18 cellular contexts compared by ENCODE assay signal in genomic region chr20:46046588-46047310, GRCh38. TPM values are rescaled to one million over a fixed set of nuclear protein-coding genes. Genes with fewer than 3 reads are reported as not detected.
DNase-seq lines count a peak whose midpoint lies in the region; ATAC-seq, FAIRE-seq and TF ChIP-seq lines count a peak whose summit lies in the region.
"Had no signal": no experiment of that assay in that cellular context is flagged by ENCODE, and none has a peak within 500 bp of the region (broad histone marks: within the 10 kb centered on the region; RNA-seq: fewer than 3 reads in every experiment).

No MANE protein-coding gene starts in this region.

- POLR2A ChIA-PET in H1 (lab: Charles Lee; ENCODE audit: partially characterized antibody): no interaction called here
- POLR2A ChIA-PET in activated CD4-positive, alpha-beta T cell treated with anti-CD3 and anti-CD28 coated beads, Interleukin-2, amount 10 ng/mL, durations not matched to agents 7 days and 5 days (lab: Charles Lee): no interaction called here
- POLR2A ChIA-PET in CD4-positive, alpha-beta T cell (lab: Charles Lee): no interaction called here

- H3K9me3 Mint-ChIP-seq in activated CD4-positive, alpha-beta T cell treated with anti-CD3 and anti-CD28 coated beads, Interleukin-2, amount 10 ng/mL, durations not matched to agents 7 days and 5 days: no peaks in the 10 kb centered on the region
- no peaks in the 10 kb centered on the region for H3K9me3 Mint-ChIP-seq in CD4-positive, alpha-beta T cell
- H3K9me3 Mint-ChIP-seq: CD8-positive, alpha-beta T cell had no signal

- H3K27ac ChIP-seq in RWPE2 (ENCODE audit: poor library complexity, severe bottlenecking) (no peak overlapping the region), H1 (ENCODE audit: low read depth, low read length) (no peak overlapping the region), upper lobe of right lung (no peak overlapping the region)
- no peak overlapping the region for H3K27ac ChIP-seq in CD4-positive, alpha-beta T cell (ENCODE audit: low read depth, low read length)

- no peak overlapping the region for H4K91ac ChIP-seq in H1 (replicated peaks; ENCODE audit: insufficient read length, low read length)

- H2BK120ac ChIP-seq in H1 (replicated peaks; ENCODE audit: low read depth, low read length): no peak overlapping the region

- H3K36me3 ChIP-seq in RWPE2 (ENCODE audit: low read depth): no peaks in the 10 kb centered on the region
- H3K36me3 ChIP-seq in H1 (ENCODE audit: control insufficient read depth in 2 of 4, insufficient read depth in 4 of 4, low read length in 3 of 4): no peaks in the 10 kb centered on the region
- H3K36me3 ChIP-seq in upper lobe of right lung: no peaks in the 10 kb centered on the region

- H4K8ac ChIP-seq in H1 (ENCODE audit: extremely low read depth, insufficient read depth, low read length): no peak overlapping the region

- no peak overlapping the region for H2AFZ ChIP-seq in H1 (ENCODE audit: low read length)

- H3K79me2 ChIP-seq in H1 (ENCODE audit: control insufficient read depth in 1 of 2, insufficient read depth in 2 of 2, low read length in 2 of 2): no peaks in the 10 kb centered on the region

- H3K4me1 ChIP-seq in RWPE2 (ENCODE audit: insufficient read depth, poor library complexity, severe bottlenecking) (no peaks in the 10 kb centered on the region), H1 (replicated peaks in 1 of 4; ENCODE audit: control insufficient read depth in 3 of 4, insufficient read depth in 4 of 4, low read length in 3 of 4) (0 out of 7 replicates have a peak, but pooled peaks cover 0 to 3% (median 0%) of the 10 kb centered on the region in 4 experiments), upper lobe of right lung (no peaks in the 10 kb centered on the region)
- H3K4me1 ChIP-seq: Caco-2 had no signal

- no peaks in the 10 kb centered on the region for H3K79me1 ChIP-seq in H1 (ENCODE audit: low read depth, low read length)

- 78% methylated on average over 7 of the region's 8 CpGs; no CpG with 5 or more reads in 1 of the 2 experiments for WGBS in H1 (ENCODE audit: extremely low coverage in 1 of 2, insufficient coverage in 1 of 2, insufficient read length in 1 of 2, insufficient replicate concordance in 2 of 2, low coverage in 1 of 2, low lambda C conversion rate in 2 of 2, missing lambda C conversion rate in 1 of 2), 2 experiments

- FAIRE-seq in HTR-8/SVneo (lab: Jason Lieb, UNC) (peak; percentile 58), H1 (lab: Jason Lieb, UNC) (no peak)
- FAIRE-seq: GM12878 had no signal

- no peak for TF ChIP-seq POLR2A in H1 (IDR thresholded peaks at IDR 0.05; ENCODE audit: control extremely low read depth in 1 of 2, low read depth in 2 of 2, low read length in 2 of 2)

- H2BK15ac ChIP-seq in H1 (ENCODE audit: low read length): 0 out of 2 replicates have a peak overlapping the region, but pooled peaks have one; percentile 29

- no peak overlapping the region for H3K4me3 Mint-ChIP-seq in activated CD4-positive, alpha-beta T cell treated with anti-CD3 and anti-CD28 coated beads, Interleukin-2, amount 10 ng/mL, durations not matched to agents 7 days and 5 days
- H3K4me3 Mint-ChIP-seq in CD4-positive, alpha-beta T cell: no peak overlapping the region
- H3K4me3 Mint-ChIP-seq: CD8-positive, alpha-beta T cell had no signal

- peaks cover 23% of the 10 kb centered on the region for H3K27me3 ChIP-seq in RWPE2 (ENCODE audit: insufficient read depth, poor library complexity, severe bottlenecking)
- peaks cover 0 to 2% (median 0%) of the 10 kb centered on the region in 4 experiments; a peak in 3 of 7 replicates for H3K27me3 ChIP-seq in H1 (replicated peaks in 1 of 4; ENCODE audit: control insufficient read depth in 3 of 4, extremely low read depth in 1 of 4, insufficient read depth in 3 of 4, low read length in 3 of 4)
- peaks cover 31% of the 10 kb centered on the region for H3K27me3 ChIP-seq in upper lobe of right lung
- peaks cover 5% of the 10 kb centered on the region for H3K27me3 ChIP-seq in CD4-positive, alpha-beta T cell (ENCODE audit: control insufficient read depth, insufficient read depth, low read length)

- H3K27ac Mint-ChIP-seq in activated CD4-positive, alpha-beta T cell treated with anti-CD3 and anti-CD28 coated beads, Interleukin-2, amount 10 ng/mL, durations not matched to agents 7 days and 5 days: no peak overlapping the region
- H3K27ac Mint-ChIP-seq in CD4-positive, alpha-beta T cell: no peak overlapping the region
- H3K27ac Mint-ChIP-seq: CD8-positive, alpha-beta T cell had no signal

- H3K23ac ChIP-seq in H1 (ENCODE audit: insufficient read length): no peak overlapping the region

- no peaks in the 10 kb centered on the region for H3K36me3 Mint-ChIP-seq in activated CD4-positive, alpha-beta T cell treated with anti-CD3 and anti-CD28 coated beads, Interleukin-2, amount 10 ng/mL, durations not matched to agents 7 days and 5 days (ENCODE audit: low read depth)
- H3K36me3 Mint-ChIP-seq in CD4-positive, alpha-beta T cell (ENCODE audit: low read depth): no peaks in the 10 kb centered on the region
- H3K36me3 Mint-ChIP-seq: CD8-positive, alpha-beta T cell had no signal

- H4K20me1 ChIP-seq in H1 (replicated peaks in 1 of 2; ENCODE audit: control insufficient read depth in 1 of 2, insufficient read depth in 2 of 2, low read length in 2 of 2): no peaks in the 10 kb centered on the region

- no peak overlapping the region for H3K14ac ChIP-seq in H1 (ENCODE audit: insufficient read length)

- no peak overlapping the region for H3K56ac ChIP-seq in H1 (replicated peaks; ENCODE audit: insufficient read length, low read depth, low read length)

- DNase-seq in HTR-8/SVneo (ENCODE audit: insufficient read length, low spot score): no peak
- peak; percentile 70 for DNase-seq in RWPE2 (ENCODE audit: low spot score)
- no peak for DNase-seq in H1 (ENCODE audit: low read depth in 1 of 2, low spot score in 2 of 2)
- DNase-seq in upper lobe of right lung: peak; percentile 48
- no peak for DNase-seq in activated CD4-positive, alpha-beta T cell treated with anti-CD3 and anti-CD28 coated beads, Interleukin-2, amount 10 ng/mL, durations not matched to agents 7 days and 5 days
- DNase-seq in CD4-positive, alpha-beta T cell: no peak
- DNase-seq: C1 segment of cervical spinal cord; CD8-positive, alpha-beta T cell; DMS153; DMS79; EL; GDM1; GOT3; H7; HCEC 1CT had no signal

- H3K4me3 ChIP-seq in RWPE2 (ENCODE audit: severe bottlenecking) (no peak overlapping the region), H1 (ENCODE audit: extremely low read depth in 1 of 4, insufficient read depth in 2 of 4, low read depth in 3 of 4, low read length in 4 of 4) (no peak overlapping the region), upper lobe of right lung (no peak overlapping the region)
- H3K4me3 ChIP-seq: GM12878 had no signal

- CTCF ChIA-PET in H1 (lab: Charles Lee; ENCODE audit: partially characterized antibody): interaction anchor here (0.7 to 1.5 kb wide), 2 partner anchors 24 to 42 kb away, joined by 3 read pairs; no protein-coding TSS in a partner anchor
- CTCF ChIA-PET in activated CD4-positive, alpha-beta T cell treated with anti-CD3 and anti-CD28 coated beads, Interleukin-2, amount 10 ng/mL, durations not matched to agents 7 days and 5 days (lab: Charles Lee): no interaction called here
- CTCF ChIA-PET in CD4-positive, alpha-beta T cell (lab: Charles Lee): no interaction called here

- peaks cover 2% of the 10 kb centered on the region for H3K27me3 Mint-ChIP-seq in activated CD4-positive, alpha-beta T cell treated with anti-CD3 and anti-CD28 coated beads, Interleukin-2, amount 10 ng/mL, durations not matched to agents 7 days and 5 days
- H3K27me3 Mint-ChIP-seq in CD4-positive, alpha-beta T cell: peaks cover 50% of the 10 kb centered on the region

- H3K9me3 ChIP-seq in RWPE2 (ENCODE audit: severe bottlenecking) (no peaks in the 10 kb centered on the region), H1 (ENCODE audit: insufficient read depth in 2 of 2, low read depth in 1 of 2, low read length in 1 of 2) (no peaks in the 10 kb centered on the region), upper lobe of right lung (no peaks in the 10 kb centered on the region)
- no peaks in the 10 kb centered on the region for H3K9me3 ChIP-seq in CD4-positive, alpha-beta T cell (ENCODE audit: control insufficient read depth, low read length)
- H3K9me3 ChIP-seq: Caco-2 had no signal

- H2BK5ac ChIP-seq in H1 (ENCODE audit: low read depth, low read length): no peak overlapping the region

- TF ChIP-seq CTCF in RWPE2 (IDR thresholded peaks at IDR 0.05; ENCODE audit: poor library complexity, severe bottlenecking): no peak
- no peak for TF ChIP-seq CTCF in H1 (IDR thresholded peaks at IDR 0.05; ENCODE audit: control extremely low read depth in 1 of 3, insufficient read depth in 1 of 3, low read depth in 1 of 3, low read length in 3 of 3)
- no peak for TF ChIP-seq CTCF in upper lobe of right lung (IDR thresholded peaks at IDR 0.05)
- no peak for TF ChIP-seq CTCF in CD4-positive, alpha-beta T cell (IDR thresholded peaks at IDR 0.05)

- TF ChIP-seq EP300 in H1 (IDR thresholded peaks at IDR 0.05; ENCODE audit: borderline replicate concordance in 1 of 2, low read depth in 2 of 2, low read length in 2 of 2): no peak

- no peak overlapping the region for H3K4ac ChIP-seq in H1 (replicated peaks; ENCODE audit: insufficient read length, low read depth, low read length)

- no peaks in the 10 kb centered on the region for H3K23me2 ChIP-seq in H1 (ENCODE audit: low read depth, low read length)

- H3K4me1 Mint-ChIP-seq in activated CD4-positive, alpha-beta T cell treated with anti-CD3 and anti-CD28 coated beads, Interleukin-2, amount 10 ng/mL, durations not matched to agents 7 days and 5 days: no peaks in the 10 kb centered on the region
- H3K4me1 Mint-ChIP-seq in CD4-positive, alpha-beta T cell (ENCODE audit: low read depth): no peaks in the 10 kb centered on the region

- H3K18ac ChIP-seq in H1 (ENCODE audit: extremely low read depth, low read length): no peak overlapping the region

- no peak overlapping the region for H4K5ac ChIP-seq in H1 (ENCODE audit: insufficient read length, low read depth, low read length)

- H2BK12ac ChIP-seq in H1 (ENCODE audit: low read depth, low read length): no peak overlapping the region

- TF ChIP-seq RAD21 in H1 (IDR thresholded peaks at IDR 0.05 in 1 of 2, conservative IDR thresholded peaks at IDR 0.05 in 1 of 2; ENCODE audit: low read depth in 2 of 2, low read length in 2 of 2): no peak

- no peak overlapping the region for H3K4me2 ChIP-seq in H1 (ENCODE audit: insufficient read depth in 1 of 2, low read depth in 2 of 2, low read length in 2 of 2)

- no peak overlapping the region for H3K9ac ChIP-seq in H1 (replicated peaks in 1 of 4; ENCODE audit: extremely low read depth in 1 of 4, low read depth in 3 of 4, low read length in 3 of 4)

- ATAC-seq in RWPE2 (ENCODE audit: low read depth) (no peak), upper lobe of right lung (no peak)
- ATAC-seq in CD4-positive, alpha-beta T cell (ENCODE audit: poor library complexity): no peak
- ATAC-seq: CD8-positive, alpha-beta T cell; GM12878 had no signal

- H2AK5ac ChIP-seq in H1 (ENCODE audit: low read depth, low read length): no peak overlapping the region

- H2BK20ac ChIP-seq in H1 (ENCODE audit: low read length): no peak overlapping the region

- intact Hi-C loops in upper lobe of right lung (cut with DNase I): no loop called here
- intact Hi-C loops in CD4-positive, alpha-beta T cell (cut with DNase I, micrococcal nuclease): no loop called here

RNA-seq across cellular contexts. Expression of gene SLC12A5, which starts 17.7 kb away (rescaled TPM):
- total RNA-seq in H1 (2021; fragmentation: NEBNext Ultra II Directional; extraction: Animal tissue kit (Norgen Biotek cat#: 25700)): 5.9 and 7.3 TPM in 2 replicates
- polyA plus RNA-seq in H1 (2011; rRNA removed): 1.9 and 2.8 TPM in 2 replicates
- polyA plus RNA-seq in H1 (2011; cell fraction: cytosol; rRNA removed): 3.4 TPM
- polyA plus RNA-seq in H1 (2011; cell fraction: nucleus; rRNA removed): 10.2 TPM
- 6.1 to 14.6 TPM (median 10.7 TPM) in 4 replicates for polyA plus RNA-seq in H1 (2012, experiment 1 of 2)
- 14.4 TPM for polyA plus RNA-seq in H1 (2012, experiment 2 of 2)
- polyA plus RNA-seq in H1 (2013, experiment 1 of 2): 13.0 TPM
- polyA plus RNA-seq in H1 (2013, experiment 2 of 2): 12.6 TPM
- 2.0 TPM in 2 replicates for polyA minus RNA-seq in H1 (2011; rRNA and poly(A)+ RNA removed)
- not detected for polyA minus RNA-seq in H1 (2011; cell fraction: cytosol; rRNA and poly(A)+ RNA removed)
- 5.2 TPM for polyA minus RNA-seq in H1 (2011; cell fraction: nucleus; rRNA and poly(A)+ RNA removed)
- 2.0 TPM for total RNA-seq in upper lobe of right lung
- total RNA-seq in activated CD4-positive, alpha-beta T cell treated with anti-CD3 and anti-CD28 coated beads, Interleukin-2, amount 10 ng/mL, durations not matched to agents 7 days and 5 days: under 1 TPM; 0.42 to 0.87 TPM
- total RNA-seq in CD4-positive, alpha-beta T cell: 1 to 10 TPM; 1.3 to 2.4 TPM

RNA-seq across cellular contexts. Expression of gene MMP9, which starts 38.0 kb away (rescaled TPM):
- 1.7 and 2.2 TPM in 2 replicates for total RNA-seq in H1 (2021; fragmentation: NEBNext Ultra II Directional; extraction: Animal tissue kit (Norgen Biotek cat#: 25700))
- 1.5 and 1.6 TPM in 2 replicates for polyA plus RNA-seq in H1 (2011; rRNA removed)
- 0.90 TPM for polyA plus RNA-seq in H1 (2011; cell fraction: cytosol; rRNA removed)
- polyA plus RNA-seq in H1 (2011; cell fraction: nucleus; rRNA removed): 2.0 TPM
- 1.2 to 2.2 TPM (median 2.1 TPM) in 4 replicates for polyA plus RNA-seq in H1 (2012, experiment 1 of 2)
- 1.7 TPM for polyA plus RNA-seq in H1 (2012, experiment 2 of 2)
- 8.6 TPM for polyA plus RNA-seq in H1 (2013, experiment 1 of 2)
- polyA plus RNA-seq in H1 (2013, experiment 2 of 2): 8.2 TPM
- polyA minus RNA-seq in H1 (2011; rRNA and poly(A)+ RNA removed): 0.37 and 0.38 TPM in 2 replicates
- polyA minus RNA-seq in H1 (2011; cell fraction: cytosol; rRNA and poly(A)+ RNA removed): 0.44 TPM
- polyA minus RNA-seq in H1 (2011; cell fraction: nucleus; rRNA and poly(A)+ RNA removed): 0.80 TPM
- total RNA-seq in upper lobe of right lung: 5.5 TPM
- not detected for total RNA-seq in activated CD4-positive, alpha-beta T cell treated with anti-CD3 and anti-CD28 coated beads, Interleukin-2, amount 10 ng/mL, durations not matched to agents 7 days and 5 days
- total RNA-seq in CD4-positive, alpha-beta T cell: 1 to 10 TPM; 1.6 to 2.2 TPM
- polyA plus RNA-seq: BJ had no signal

RNA-seq across cellular contexts. Expression of gene NCOA5, which starts 43.0 kb away (rescaled TPM):
- 29.0 and 29.9 TPM in 2 replicates for total RNA-seq in H1 (2021; fragmentation: NEBNext Ultra II Directional; extraction: Animal tissue kit (Norgen Biotek cat#: 25700))
- polyA plus RNA-seq in H1 (2011; rRNA removed): 18.0 and 20.4 TPM in 2 replicates
- polyA plus RNA-seq in H1 (2011; cell fraction: cytosol; rRNA removed): 18.6 TPM
- 20.6 TPM for polyA plus RNA-seq in H1 (2011; cell fraction: nucleus; rRNA removed)
- polyA plus RNA-seq in H1 (2012, experiment 1 of 2): 18.4 to 24.0 TPM (median 20.9 TPM) in 4 replicates
- polyA plus RNA-seq in H1 (2012, experiment 2 of 2): 14.8 TPM
- polyA plus RNA-seq in H1 (2013, experiment 1 of 2): 21.0 TPM
- polyA plus RNA-seq in H1 (2013, experiment 2 of 2): 20.1 TPM
- polyA minus RNA-seq in H1 (2011; rRNA and poly(A)+ RNA removed): 20.7 and 21.7 TPM in 2 replicates
- 14.6 TPM for polyA minus RNA-seq in H1 (2011; cell fraction: cytosol; rRNA and poly(A)+ RNA removed)
- 9.4 TPM for polyA minus RNA-seq in H1 (2011; cell fraction: nucleus; rRNA and poly(A)+ RNA removed)
- 28.7 TPM for total RNA-seq in upper lobe of right lung
- 10 to 100 TPM; 30.9 to 35.0 TPM for total RNA-seq in activated CD4-positive, alpha-beta T cell treated with anti-CD3 and anti-CD28 coated beads, Interleukin-2, amount 10 ng/mL, durations not matched to agents 7 days and 5 days
- total RNA-seq in CD4-positive, alpha-beta T cell: 10 to 100 TPM in 1 of 2 experiments, 1 to 10 TPM in 1; 9.7 to 10.5 TPM

Comparison
In these comparisons a context has a peak if more than half of its experiments do, and no peak if none do; other contexts are left out.
1. DNase-seq: peak in RWPE2 (single experiment) and upper lobe of right lung (single experiment); none in HTR-8/SVneo (single experiment), H1 (0 of 2), activated CD4-positive, alpha-beta T cell treated with anti-CD3 and anti-CD28 coated beads, Interleukin-2, amount 10 ng/mL, durations not matched to agents 7 days and 5 days (single experiment) and CD4-positive, alpha-beta T cell (0 of 10).